8 cellular contexts compared by ENCODE assay signal in genomic region chr17:39653316-39653661, GRCh38. TPM values are rescaled to one million over a fixed set of nuclear protein-coding genes. Genes with fewer than 3 reads are reported as not detected.
A peak's percentile ranks its signal among the peaks of the same experiment; 100 is the strongest.
DNase-seq lines count a peak whose midpoint lies in the region.
"Had no signal": no experiment of that assay in that cellular context is flagged by ENCODE, and none has a peak within 500 bp of the region (broad histone marks: within the 10 kb centered on the region; RNA-seq: fewer than 3 reads in every experiment).

No MANE protein-coding gene starts in this region.

- H3K9me3 Mint-ChIP-seq in dendritic cell treated with granulocyte-macrophage colony-stimulating factor and Interleukin-4, amounts not matched to agents 40 ng/mL and 50 ng/mL, for 4 days: no peaks in the 10 kb centered on the region
- H3K9me3 Mint-ChIP-seq: natural killer cell treated with Interleukin-12 subunit alpha and Interleukin-12 subunit beta and Interleukin-15 and Interleukin-18, amount 100 ng/mL, for 72 hours had no signal

- H3K27ac ChIP-seq in HUES64 (ENCODE audit: low read depth, low read length): peak overlapping the region; percentile 81; the same call in 1 of the 2 replicates
- H3K27ac ChIP-seq in neuronal stem cell (replicated peaks; ENCODE audit: low read length): peak overlapping the region; percentile 88
- H3K27ac ChIP-seq: right lobe of liver had no signal

- H3K27ac Mint-ChIP-seq in dendritic cell treated with granulocyte-macrophage colony-stimulating factor and Interleukin-4, amounts not matched to agents 40 ng/mL and 50 ng/mL, for 4 days: peak overlapping the region; percentile 63

- peak overlapping the region; percentile 96 for H3K18ac ChIP-seq in neuronal stem cell (ENCODE audit: low read length)

- H3K23ac ChIP-seq in neuronal stem cell (ENCODE audit: low read depth, low read length, poor library complexity): peak overlapping the region; percentile 87

- no peak overlapping the region for H3K4me3 ChIP-seq in HUES64 (ENCODE audit: low read length)
- H3K4me3 ChIP-seq in neuronal stem cell (ENCODE audit: low read length in 2 of 2): no peak overlapping the region
- H3K4me3 ChIP-seq: right lobe of liver had no signal

- H3K27me3 ChIP-seq in HUES64 (ENCODE audit: insufficient read depth, low read length): no peaks in the 10 kb centered on the region
- no peaks in the 10 kb centered on the region for H3K27me3 ChIP-seq in neuronal stem cell (ENCODE audit: control insufficient read depth in 3 of 3, insufficient read depth in 3 of 3, low read depth in 1 of 3, low read length in 3 of 3)
- H3K27me3 ChIP-seq: right lobe of liver had no signal

- peak overlapping the region; percentile 60 for H4K91ac ChIP-seq in neuronal stem cell (ENCODE audit: low read depth, low read length, poor library complexity)

- no peaks in the 10 kb centered on the region for H3K9me3 ChIP-seq in HUES64 (ENCODE audit: insufficient read depth, low read depth, low read length)
- H3K9me3 ChIP-seq in neuronal stem cell (replicated peaks in 1 of 2; ENCODE audit: control insufficient read depth in 2 of 2, insufficient read depth in 1 of 2, low read depth in 1 of 2, low read length in 2 of 2): no peaks in the 10 kb centered on the region
- H3K9me3 ChIP-seq: right lobe of liver had no signal

- H3K4me1 Mint-ChIP-seq in dendritic cell treated with granulocyte-macrophage colony-stimulating factor and Interleukin-4, amounts not matched to agents 40 ng/mL and 50 ng/mL, for 4 days (ENCODE audit: low read depth): peaks cover 76% of the 10 kb centered on the region

- H4K8ac ChIP-seq in neuronal stem cell (ENCODE audit: low read depth, low read length): peak overlapping the region; percentile 78

- H3K79me1 ChIP-seq in neuronal stem cell (ENCODE audit: low read depth, low read length): peaks cover 7% of the 10 kb centered on the region

- H3K27me3 Mint-ChIP-seq in dendritic cell treated with granulocyte-macrophage colony-stimulating factor and Interleukin-4, amounts not matched to agents 40 ng/mL and 50 ng/mL, for 4 days: no peaks in the 10 kb centered on the region
- H3K27me3 Mint-ChIP-seq: natural killer cell treated with Interleukin-12 subunit alpha and Interleukin-12 subunit beta and Interleukin-15 and Interleukin-18, amount 100 ng/mL, for 72 hours had no signal

- H2BK15ac ChIP-seq in neuronal stem cell (ENCODE audit: low read length): peak overlapping the region; percentile 52

- intact Hi-C loops in dendritic cell treated with granulocyte-macrophage colony-stimulating factor and Interleukin-4, amounts not matched to agents 40 ng/mL and 50 ng/mL, for 4 days (cut with micrococcal nuclease): no loop called here

- peaks cover 85% of the 10 kb centered on the region for H3K36me3 Mint-ChIP-seq in dendritic cell treated with granulocyte-macrophage colony-stimulating factor and Interleukin-4, amounts not matched to agents 40 ng/mL and 50 ng/mL, for 4 days (ENCODE audit: low read depth)
- H3K36me3 Mint-ChIP-seq: natural killer cell treated with Interleukin-12 subunit alpha and Interleukin-12 subunit beta and Interleukin-15 and Interleukin-18, amount 100 ng/mL, for 72 hours had no signal

- H3K9ac ChIP-seq in HUES64 (ENCODE audit: low read depth, low read length) (0 out of 2 replicates have a peak overlapping the region, but pooled peaks have one; percentile 24), neuronal stem cell (ENCODE audit: low read depth, low read length, poor library complexity) (peak overlapping the region; percentile 71)

- no peaks in the 10 kb centered on the region for H3K36me3 ChIP-seq in HUES64 (ENCODE audit: insufficient read depth, low read length)
- H3K36me3 ChIP-seq in neuronal stem cell (replicated peaks in 1 of 2; ENCODE audit: control insufficient read depth in 2 of 2, insufficient read depth in 2 of 2, low read length in 2 of 2): peaks cover 8 to 31% of the 10 kb centered on the region in 2 donors
- H3K36me3 ChIP-seq: right lobe of liver had no signal

- H3K14ac ChIP-seq in neuronal stem cell (ENCODE audit: low read length): peak overlapping the region; percentile 86

- H2BK120ac ChIP-seq in neuronal stem cell (ENCODE audit: low read depth, low read length): peak overlapping the region; percentile 98

- peak overlapping the region; percentile 98 for H2BK5ac ChIP-seq in neuronal stem cell (ENCODE audit: low read length)

- peak overlapping the region; percentile 99 for H3K4ac ChIP-seq in neuronal stem cell (ENCODE audit: low read length)

- DNase-seq in neuronal stem cell (ENCODE audit: low spot score): no peak
- no peak for DNase-seq in AML-193 (lab: John Stamatoyannopoulos, UW)
- no peak for DNase-seq in midbrain (lab: John Stamatoyannopoulos, UW)
- DNase-seq in 8988T: no peak

- H3K4me1 ChIP-seq in HUES64 (ENCODE audit: insufficient read depth, low read length) (peaks cover 23% of the 10 kb centered on the region), neuronal stem cell (ENCODE audit: control insufficient read depth in 2 of 2, insufficient read depth in 1 of 2, low read depth in 1 of 2, low read length in 2 of 2) (peaks cover 20 to 27% of the 10 kb centered on the region in 2 donors)

- WGBS in HUES64: 77% methylated on average over 12 of the region's 12 CpGs
- no CpG with 5 or more reads among the region's 12 CpGs for WGBS in neuronal stem cell (ENCODE audit: extremely low coverage in 2 of 2, insufficient read length in 2 of 2, insufficient replicate concordance in 1 of 2), 2 donors

- peak overlapping the region; percentile 70 for H2AFZ ChIP-seq in neuronal stem cell (ENCODE audit: low read length)

- no peak overlapping the region for H3K4me3 Mint-ChIP-seq in dendritic cell treated with granulocyte-macrophage colony-stimulating factor and Interleukin-4, amounts not matched to agents 40 ng/mL and 50 ng/mL, for 4 days
- H3K4me3 Mint-ChIP-seq: natural killer cell treated with Interleukin-12 subunit alpha and Interleukin-12 subunit beta and Interleukin-15 and Interleukin-18, amount 100 ng/mL, for 72 hours had no signal

- peak overlapping the region; percentile 97 for H2BK12ac ChIP-seq in neuronal stem cell (ENCODE audit: low read length)

- peak overlapping the region; percentile 21 for H3K4me2 ChIP-seq in neuronal stem cell (ENCODE audit: insufficient read depth, low read length, poor library complexity, severe bottlenecking)

- H2AK5ac ChIP-seq in neuronal stem cell (ENCODE audit: low read depth, low read length): peak overlapping the region; percentile 91

RNA-seq across cellular contexts. Expression of gene TCAP, which starts 11.9 kb away (rescaled TPM):
- 0.40 TPM for polyA plus RNA-seq in HUES64 (2013, experiment 1 of 2)
- polyA plus RNA-seq in HUES64 (2013, experiment 2 of 2): 0.32 TPM
- 0.88 TPM for polyA plus RNA-seq in neuronal stem cell (2013, experiment 1 of 2)
- polyA plus RNA-seq in neuronal stem cell (2013, experiment 2 of 2): 0.87 TPM

RNA-seq across cellular contexts. Expression of gene PNMT, which starts 15.0 kb away (rescaled TPM):
- 2.9 TPM for polyA plus RNA-seq in HUES64 (2013, experiment 1 of 2)
- polyA plus RNA-seq in HUES64 (2013, experiment 2 of 2): 1.9 TPM
- 0.95 TPM for polyA plus RNA-seq in neuronal stem cell (2013, experiment 1 of 2)
- 1.0 TPM for polyA plus RNA-seq in neuronal stem cell (2013, experiment 2 of 2)

RNA-seq across cellular contexts. Expression of gene STARD3, which starts 16.3 kb away (rescaled TPM):
- 31.9 TPM for polyA plus RNA-seq in HUES64 (2013, experiment 1 of 2)
- 33.5 TPM for polyA plus RNA-seq in HUES64 (2013, experiment 2 of 2)
- 65.0 TPM for polyA plus RNA-seq in neuronal stem cell (2013, experiment 1 of 2)
- 70.1 TPM for polyA plus RNA-seq in neuronal stem cell (2013, experiment 2 of 2)

RNA-seq across cellular contexts. Expression of gene PPP1R1B, which starts 26.5 kb away (rescaled TPM):
- 4.8 TPM for polyA plus RNA-seq in HUES64 (2013, experiment 1 of 2)
- polyA plus RNA-seq in HUES64 (2013, experiment 2 of 2): 3.7 TPM
- 0.39 TPM for polyA plus RNA-seq in neuronal stem cell (2013, experiment 1 of 2)
- 0.21 TPM for polyA plus RNA-seq in neuronal stem cell (2013, experiment 2 of 2)

RNA-seq across cellular contexts. Expression of gene PGAP3, which starts 34.6 kb away (rescaled TPM):
- 10.3 TPM for polyA plus RNA-seq in HUES64 (2013, experiment 1 of 2)
- polyA plus RNA-seq in HUES64 (2013, experiment 2 of 2): 8.7 TPM
- polyA plus RNA-seq in neuronal stem cell (2013, experiment 1 of 2): 10.1 TPM
- 11.1 TPM for polyA plus RNA-seq in neuronal stem cell (2013, experiment 2 of 2)
